Comparison of ENCODE assay signal across 9 cellular contexts in the genomic region with DNA sequence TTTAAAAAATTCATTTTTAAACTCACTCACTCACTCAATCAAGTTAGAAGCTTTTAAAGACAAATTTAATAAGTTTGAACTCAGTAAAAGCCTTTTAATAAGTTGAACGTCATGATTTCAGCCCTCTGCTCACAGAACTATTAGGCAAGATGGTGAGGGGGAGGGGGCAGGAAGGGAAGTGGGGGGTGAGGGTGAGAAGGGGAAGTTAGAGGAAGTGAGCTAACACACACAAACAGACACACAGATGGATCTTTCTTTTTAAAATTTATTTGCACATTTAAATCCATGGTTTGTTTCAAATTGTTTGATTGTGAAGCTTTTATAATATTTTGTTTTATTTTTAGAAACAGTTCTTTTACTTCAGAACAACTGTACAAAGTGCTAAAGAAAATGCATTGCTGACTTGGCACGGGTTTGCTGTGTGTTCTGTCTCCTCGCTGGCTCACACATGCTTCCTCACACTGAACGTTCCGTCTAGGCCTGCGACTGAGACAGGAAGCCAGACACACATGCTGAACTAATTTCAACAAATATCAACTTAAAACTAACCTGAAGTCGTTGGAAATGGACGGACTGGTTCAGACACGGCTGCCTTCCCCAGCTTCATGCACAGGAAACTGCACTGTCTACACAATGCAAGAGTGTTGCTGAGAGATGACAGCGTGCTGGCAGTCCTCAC. TPM values are rescaled to one million over a fixed set of nuclear protein-coding genes. Genes with fewer than 3 reads are reported as not detected.
DNase-seq lines count a peak whose midpoint lies in the region; ATAC-seq and TF ChIP-seq lines count a peak whose summit lies in the region.
"Had no signal": no experiment of that assay in that cellular context is flagged by ENCODE, and none has a peak within 500 bp of the region (broad histone marks: within the 10 kb centered on the region; RNA-seq: fewer than 3 reads in every experiment).

No MANE protein-coding gene starts in this region.

- H3K27me3 ChIP-seq in brain microvascular endothelial cell (replicated peaks): no peaks in the 10 kb centered on the region
- H3K27me3 ChIP-seq in lower lobe of right lung (ENCODE audit: low read depth): no peaks in the 10 kb centered on the region

- H3K4me3 ChIP-seq in GM12865 (ENCODE audit: low read depth, low read length) (no peak overlapping the region), brain microvascular endothelial cell (ENCODE audit: low read depth, low read length) (no peak overlapping the region), lower lobe of right lung (peak overlapping the region; percentile 27)

- TF ChIP-seq CTCF in GM12865 (IDR thresholded peaks at IDR 0.05; ENCODE audit: insufficient read depth, low read depth, low read length, missing control alignments) (no peak), brain microvascular endothelial cell (IDR thresholded peaks at IDR 0.05; ENCODE audit: low read depth, low read length, missing control alignments) (no peak), lower lobe of right lung (IDR thresholded peaks at IDR 0.05) (no peak)

- H3K9me3 ChIP-seq in lower lobe of right lung: no peaks in the 10 kb centered on the region

- ATAC-seq in lower lobe of right lung (peak; percentile 90 to 91), left colon (no peak)
- ATAC-seq: foreskin keratinocyte had no signal

- H3K36me3 ChIP-seq in brain microvascular endothelial cell (replicated peaks) (no peaks in the 10 kb centered on the region), lower lobe of right lung (no peaks in the 10 kb centered on the region)

- no peak for TF ChIP-seq POLR2A in erythroblast (IDR thresholded peaks at IDR 0.05; ENCODE audit: low read length)

- peak; percentile 26 for DNase-seq in GM12865 (ENCODE audit: low read depth)
- peak; percentile 63 for DNase-seq in T follicular helper cell (ENCODE audit: low read depth)
- DNase-seq in brain microvascular endothelial cell: peak; percentile 19
- DNase-seq in lower lobe of right lung: no peak
- DNase-seq in NCI-H510A treated with DMSO at 0.1 percent for 48 hours (lab: John Stamatoyannopoulos, UW): no peak
- DNase-seq in left colon: no peak
- DNase-seq in erythroblast (lab: John Stamatoyannopoulos, UW): no peak

- in situ Hi-C loops in brain microvascular endothelial cell (cut with HindIII; ENCODE audit: low pct_ligation_motif_present, low sequenced_read_pairs): no loop called here

- intact Hi-C loops in lower lobe of right lung (cut with DNase I): no loop called here
- intact Hi-C loops in left colon (cut with DNase I, micrococcal nuclease): no loop called here

- H3K4me1 ChIP-seq in lower lobe of right lung: peaks cover 10% of the 10 kb centered on the region

- H3K27ac ChIP-seq in brain microvascular endothelial cell: no peak overlapping the region
- H3K27ac ChIP-seq in lower lobe of right lung: peak overlapping the region; percentile 84
- peak overlapping the region; percentile 21 for H3K27ac ChIP-seq in temporal lobe (ENCODE audit: low read depth, low read length)
- H3K27ac ChIP-seq: foreskin keratinocyte had no signal

RNA-seq across cellular contexts. Expression of a gene that starts 7.9 kb away (rescaled TPM):
- total RNA-seq in lower lobe of right lung (5.8 TPM), temporal lobe (not detected), left colon (1 to 10 TPM; 4.0 to 6.8 TPM)
- total RNA-seq: foreskin keratinocyte had no signal

Comparison
In these comparisons a context has a peak if more than half of its experiments do, and no peak if none do; other contexts are left out.
1. DNase-seq: peak in GM12865 (single experiment), T follicular helper cell (single experiment) and brain microvascular endothelial cell (single experiment); none in lower lobe of right lung (single experiment), NCI-H510A treated with DMSO at 0.1 percent for 48 hours (single experiment), left colon (0 of 2) and erythroblast (0 of 2).